Comparison of ENCODE assay signal across 12 cellular contexts in the genomic region with DNA sequence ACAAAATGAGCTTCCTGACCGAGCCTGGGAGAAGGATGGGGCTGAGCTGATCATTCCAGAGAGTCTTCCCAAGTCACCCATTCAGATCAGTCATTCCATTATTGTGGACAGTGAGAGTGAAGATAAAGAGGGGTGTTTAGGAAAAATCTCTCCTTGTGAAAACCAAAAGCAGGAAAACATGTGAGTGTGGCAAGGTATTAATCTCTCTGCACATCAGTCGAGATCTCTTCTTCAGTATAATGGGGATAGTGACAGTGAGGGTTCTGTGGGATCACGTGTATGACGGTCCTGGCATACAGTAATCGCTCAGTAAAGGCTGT. TPM values are rescaled to one million over a fixed set of nuclear protein-coding genes. Genes with fewer than 3 reads are reported as not detected.
DNase-seq lines count a peak whose midpoint lies in the region; ATAC-seq and TF ChIP-seq lines count a peak whose summit lies in the region.
"Had no signal": no experiment of that assay in that cellular context is flagged by ENCODE, and none has a peak within 500 bp of the region (broad histone marks: within the 10 kb centered on the region; RNA-seq: fewer than 3 reads in every experiment).

No MANE protein-coding gene starts in this region.

- no peak overlapping the region for H2BK120ac ChIP-seq in mesendoderm (ENCODE audit: low read depth, low read length)

- H3K36me3 ChIP-seq in mesendoderm (ENCODE audit: control insufficient read depth, insufficient read depth, low read length) (no peaks in the 10 kb centered on the region), tibial artery (no peaks in the 10 kb centered on the region)
- H3K36me3 ChIP-seq in naive thymus-derived CD4-positive, alpha-beta T cell (ENCODE audit: control insufficient read depth in 2 of 3, insufficient read depth in 3 of 3, low read length in 3 of 3): no peaks in the 10 kb centered on the region

- H3K27ac Mint-ChIP-seq in central memory CD8-positive, alpha-beta T cell (ENCODE audit: low read depth): no peak overlapping the region
- peak overlapping the region in 1 of 9 donors; percentile 28 for H3K27ac Mint-ChIP-seq in naive thymus-derived CD4-positive, alpha-beta T cell
- H3K27ac Mint-ChIP-seq: progenitor cell of endocrine pancreas had no signal

- H3K4ac ChIP-seq in mesendoderm (ENCODE audit: low read depth, low read length): no peak overlapping the region

- H3K27me3 Mint-ChIP-seq in central memory CD8-positive, alpha-beta T cell: no peaks in the 10 kb centered on the region
- H3K27me3 Mint-ChIP-seq in naive thymus-derived CD4-positive, alpha-beta T cell: peaks cover 0 to 8% (median 0%) of the 10 kb centered on the region in 5 donors

- H3K4me1 Mint-ChIP-seq in central memory CD8-positive, alpha-beta T cell: peaks cover 41% of the 10 kb centered on the region
- peaks cover 0 to 37% (median 4%) of the 10 kb centered on the region in 7 donors for H3K4me1 Mint-ChIP-seq in naive thymus-derived CD4-positive, alpha-beta T cell

- no peak overlapping the region for H2AK5ac ChIP-seq in mesendoderm (ENCODE audit: low read length)

- POLR2A ChIA-PET in naive thymus-derived CD4-positive, alpha-beta T cell (lab: Charles Lee): no interaction called here

- intact Hi-C loops in tibial artery (cut with DNase I; ENCODE audit: low total_unique reads): loop anchor here (2.0 kb wide), 1 partner anchor 41 kb away; no protein-coding TSS in a partner anchor
- intact Hi-C loops in naive thymus-derived CD4-positive, alpha-beta T cell (cut with micrococcal nuclease): no loop called here

- ATAC-seq in central memory CD8-positive, alpha-beta T cell (replicated peaks; ENCODE audit: extremely low read depth, poor library complexity, severe bottlenecking): no peak
- ATAC-seq in naive thymus-derived CD4-positive, alpha-beta T cell: no peak
- no peak for ATAC-seq in GM21717 (IDR thresholded peaks at IDR 0.05; ENCODE audit: unreplicated experiment)

- H2BK5ac ChIP-seq in mesendoderm (ENCODE audit: low read length): no peak overlapping the region

- DNase-seq in NCI-H1092 treated with DMSO at 0.1 percent for 48 hours (lab: John Stamatoyannopoulos, UW) (peak; percentile 68), NCI-H1092 (lab: John Stamatoyannopoulos, UW) (no peak), mesendoderm (no peak), tibial artery (no peak), NCI-H1417 (lab: John Stamatoyannopoulos, UW) (no peak)
- DNase-seq in central memory CD8-positive, alpha-beta T cell (ENCODE audit: low spot score in 2 of 2): no peak
- no peak for DNase-seq in naive thymus-derived CD4-positive, alpha-beta T cell
- DNase-seq: activated naive CD4-positive, alpha-beta T cell treated with Interleukin-2 at 50 U/mL for 16 hours; foreskin keratinocyte had no signal

- peak overlapping the region; percentile 29 for H3K18ac ChIP-seq in mesendoderm (ENCODE audit: low read length)

- H3K27me3 ChIP-seq in mesendoderm (ENCODE audit: insufficient read depth, low read length, poor library complexity): no peaks in the 10 kb centered on the region
- H3K27me3 ChIP-seq in tibial artery: no peaks in the 10 kb centered on the region
- no peaks in the 10 kb centered on the region for H3K27me3 ChIP-seq in naive thymus-derived CD4-positive, alpha-beta T cell (ENCODE audit: control insufficient read depth in 2 of 2, insufficient read depth in 2 of 2, low read length in 2 of 2)
- H3K27me3 ChIP-seq: foreskin keratinocyte had no signal

- H3K9me3 ChIP-seq in tibial artery: no peaks in the 10 kb centered on the region
- H3K9me3 ChIP-seq in naive thymus-derived CD4-positive, alpha-beta T cell (ENCODE audit: control insufficient read depth in 2 of 3, low read length in 3 of 3): no peaks in the 10 kb centered on the region

- no peak overlapping the region for H3K4me2 ChIP-seq in mesendoderm (ENCODE audit: low read length)

- no peak overlapping the region for H2BK15ac ChIP-seq in mesendoderm (replicated peaks; ENCODE audit: low read depth)

- H3K4me1 ChIP-seq in mesendoderm (ENCODE audit: control insufficient read depth, low read depth, low read length): peaks cover 34% of the 10 kb centered on the region
- peaks cover 0 to 75% (median 57%) of the 10 kb centered on the region in 4 donors for H3K4me1 ChIP-seq in tibial artery
- H3K4me1 ChIP-seq in naive thymus-derived CD4-positive, alpha-beta T cell (ENCODE audit: control insufficient read depth in 2 of 2, insufficient read depth in 2 of 2, low read length in 2 of 2): peaks cover 0 to 21% of the 10 kb centered on the region in 2 donors

- no peaks in the 10 kb centered on the region for H3K79me2 ChIP-seq in mesendoderm (ENCODE audit: control insufficient read depth, insufficient read depth, low read length)

- H3K9ac ChIP-seq in mesendoderm (ENCODE audit: low read length): no peak overlapping the region

- no peaks in the 10 kb centered on the region for H3K9me3 Mint-ChIP-seq in central memory CD8-positive, alpha-beta T cell
- H3K9me3 Mint-ChIP-seq in naive thymus-derived CD4-positive, alpha-beta T cell: no peaks in the 10 kb centered on the region

- H3K56ac ChIP-seq in mesendoderm (ENCODE audit: low read length): peak overlapping the region; percentile 28

- peaks cover 2% of the 10 kb centered on the region for H3K36me3 Mint-ChIP-seq in central memory CD8-positive, alpha-beta T cell (ENCODE audit: insufficient read depth)
- H3K36me3 Mint-ChIP-seq in naive thymus-derived CD4-positive, alpha-beta T cell: peaks cover 0 to 3% (median 0%) of the 10 kb centered on the region in 5 donors

- H3K4me3 ChIP-seq in mesendoderm (ENCODE audit: low read length) (no peak overlapping the region), tibial artery (peak overlapping the region; percentile 16 to 36)
- H3K4me3 ChIP-seq in naive thymus-derived CD4-positive, alpha-beta T cell (ENCODE audit: low read length): no peak overlapping the region

- CTCF ChIA-PET in naive thymus-derived CD4-positive, alpha-beta T cell (lab: Charles Lee): no interaction called here

- no peak overlapping the region for H4K5ac ChIP-seq in mesendoderm (ENCODE audit: low read length)

- no peak overlapping the region for H4K8ac ChIP-seq in mesendoderm (ENCODE audit: low read depth, low read length)

- peaks cover 5% of the 10 kb centered on the region for H3K79me1 ChIP-seq in mesendoderm (ENCODE audit: low read length)

- WGBS in mesendoderm (ENCODE audit: extremely low coverage, insufficient coverage, low lambda C conversion rate): no CpG with 5 or more reads among the region's 5 CpGs

- peak overlapping the region; percentile 61 for H3K4me3 Mint-ChIP-seq in central memory CD8-positive, alpha-beta T cell
- H3K4me3 Mint-ChIP-seq in naive thymus-derived CD4-positive, alpha-beta T cell: no peak overlapping the region

- H3K23ac ChIP-seq in mesendoderm (ENCODE audit: low read length): no peak overlapping the region

- no peak for TF ChIP-seq CTCF in tibial artery (IDR thresholded peaks at IDR 0.05)

- H3K27ac ChIP-seq in mesendoderm (ENCODE audit: low read depth, low read length) (no peak overlapping the region), tibial artery (peak overlapping the region; percentile 78 to 86)
- no peak overlapping the region for H3K27ac ChIP-seq in naive thymus-derived CD4-positive, alpha-beta T cell (ENCODE audit: low read depth, low read length)
- H3K27ac ChIP-seq: 22Rv1 had no signal

RNA-seq across cellular contexts. Expression of a gene that starts 35.4 kb away (rescaled TPM):
- polyA plus RNA-seq in mesendoderm (2013, experiment 1 of 2): 15.7 TPM
- 15.7 TPM for polyA plus RNA-seq in mesendoderm (2013, experiment 2 of 2)
- 10 to 100 TPM; 23.8 to 46.4 (median 36.3) TPM for total RNA-seq in naive thymus-derived CD4-positive, alpha-beta T cell
- 10 to 100 TPM; 24.1 to 30.6 TPM for polyA plus RNA-seq in naive thymus-derived CD4-positive, alpha-beta T cell

RNA-seq across cellular contexts. Expression of a gene that starts 37.5 kb away (rescaled TPM):
- polyA plus RNA-seq in mesendoderm (2013, experiment 1 of 2): 0.65 TPM
- 0.84 TPM for polyA plus RNA-seq in mesendoderm (2013, experiment 2 of 2)
- under 1 TPM in 1 of 5 experiments, not detected in 4; 0.22 TPM for total RNA-seq in naive thymus-derived CD4-positive, alpha-beta T cell
- not detected for polyA plus RNA-seq in naive thymus-derived CD4-positive, alpha-beta T cell

Comparison
In these comparisons a context has a peak if more than half of its experiments do, and no peak if none do; other contexts are left out.
1. H3K27ac ChIP-seq: peak in tibial artery (2 of 2); none in mesendoderm (single experiment) and naive thymus-derived CD4-positive, alpha-beta T cell (single experiment).
2. H3K4me3 ChIP-seq: peak in tibial artery (2 of 2); none in mesendoderm (single experiment) and naive thymus-derived CD4-positive, alpha-beta T cell (single experiment).